Comparison of ENCODE assay signal across 14 cellular contexts in the genomic region with DNA sequence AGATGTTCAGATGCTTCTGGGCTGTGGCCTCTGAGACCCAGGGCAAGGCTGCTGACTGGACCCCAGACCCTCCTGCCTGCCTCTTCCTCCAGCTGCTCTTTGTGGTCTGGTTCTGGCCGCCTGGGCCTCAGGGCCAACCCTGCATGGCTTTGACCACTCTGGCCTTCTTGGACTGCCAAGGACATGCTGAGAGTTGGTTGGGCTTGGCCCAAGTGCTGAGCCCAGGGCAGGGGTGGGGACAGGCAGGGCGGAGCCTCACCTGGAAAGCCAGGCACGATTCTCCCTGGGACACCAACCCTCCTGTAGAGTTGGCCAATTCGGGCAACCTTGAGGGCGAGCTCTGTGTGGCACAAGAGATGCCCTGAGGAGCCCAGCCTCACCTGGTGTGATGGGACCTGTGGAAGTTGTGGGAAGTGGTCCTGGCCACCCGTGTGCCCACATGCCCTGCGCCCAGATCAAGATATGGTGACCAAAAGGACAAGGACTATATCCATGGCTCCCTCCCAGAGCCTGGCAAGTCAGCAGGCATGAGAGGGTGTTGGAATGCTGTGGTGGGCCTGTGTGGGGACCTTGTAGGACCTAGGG. TPM values are rescaled to one million over a fixed set of nuclear protein-coding genes. Genes with fewer than 3 reads are reported as not detected.
DNase-seq lines count a peak whose midpoint lies in the region; ATAC-seq, FAIRE-seq and TF ChIP-seq lines count a peak whose summit lies in the region.
"Had no signal": no experiment of that assay in that cellular context is flagged by ENCODE, and none has a peak within 500 bp of the region (broad histone marks: within the 10 kb centered on the region; RNA-seq: fewer than 3 reads in every experiment).

No MANE protein-coding gene starts in this region.

- DNase-seq in CMK (ENCODE audit: low read depth) (peak; percentile 36), activated B cell treated with CpG ODN at 0.5 μM for 24 hours (no peak), left colon (no peak), NCI-H1694 (lab: John Stamatoyannopoulos, UW) (no peak), NCI-H2107 treated with DMSO at 0.1 percent for 48 hours (lab: John Stamatoyannopoulos, UW; ENCODE audit: unreplicated experiment) (no peak), HTR-8/SVneo (ENCODE audit: insufficient read length, low spot score) (no peak)
- DNase-seq: activated gamma-delta T cell treated with Interleukin-2 at 50 U/mL for 16 hours, NCI-H1092 treated with DMSO at 0.1 percent for 48 hours, NCI-H774, SW 1271 had no signal

- peak overlapping the region; percentile 69 for H3K27ac Mint-ChIP-seq in activated B cell treated with CpG ODN at 0.5 μM for 24 hours
- peak overlapping the region; percentile 67 for H3K27ac Mint-ChIP-seq in stimulated activated memory B cell treated with anti-CD40 and anti-IgM and Interleukin-4, amounts not matched to agents 10 μg/mL and 1 μg/mL and 100 μg/mL, for 72 hours
- H3K27ac Mint-ChIP-seq: dendritic cell treated with granulocyte-macrophage colony-stimulating factor and Interleukin-4, amounts not matched to agents 40 ng/mL and 50 ng/mL, for 4 days had no signal

- no peak for ATAC-seq in activated B cell treated with CpG ODN at 0.5 μM for 24 hours (ENCODE audit: low read depth)
- ATAC-seq in left colon, result peak; percentile 31
- ATAC-seq in stimulated activated memory B cell treated with anti-CD40 and anti-IgM and Interleukin-4, amounts not matched to agents 10 μg/mL and 1 μg/mL and 100 μg/mL, for 72 hours, result no peak

- H3K36me3 Mint-ChIP-seq in activated B cell treated with CpG ODN at 0.5 μM for 24 hours (ENCODE audit: low read depth), result peaks cover 18% of the 10 kb centered on the region
- H3K36me3 Mint-ChIP-seq in stimulated activated memory B cell treated with anti-CD40 and anti-IgM and Interleukin-4, amounts not matched to agents 10 μg/mL and 1 μg/mL and 100 μg/mL, for 72 hours, result peaks cover 21% of the 10 kb centered on the region

- POLR2A ChIA-PET in activated B cell treated with CpG ODN at 0.5 μM for 24 hours (lab: Charles Lee), result interaction anchor here (0.6 to 5.8 kb wide), 3 partner anchors 12 to 633 kb away, joined by 3 to 59 read pairs (median 3); a partner anchor contains a TSS

- CTCF ChIA-PET in activated B cell treated with CpG ODN at 0.5 μM for 24 hours (lab: Charles Lee), result no interaction called here

- FAIRE-seq in HTR-8/SVneo (lab: Jason Lieb, UNC), result no peak
- FAIRE-seq: GM19239, RCC 7860 had no signal

- peaks cover 82% of the 10 kb centered on the region for H3K4me1 Mint-ChIP-seq in activated B cell treated with CpG ODN at 0.5 μM for 24 hours
- H3K4me1 Mint-ChIP-seq in stimulated activated memory B cell treated with anti-CD40 and anti-IgM and Interleukin-4, amounts not matched to agents 10 μg/mL and 1 μg/mL and 100 μg/mL, for 72 hours, result peaks cover 71% of the 10 kb centered on the region

- H3K9me3 Mint-ChIP-seq in activated B cell treated with CpG ODN at 0.5 μM for 24 hours, result peaks cover 3% of the 10 kb centered on the region
- H3K9me3 Mint-ChIP-seq in stimulated activated memory B cell treated with anti-CD40 and anti-IgM and Interleukin-4, amounts not matched to agents 10 μg/mL and 1 μg/mL and 100 μg/mL, for 72 hours, result peaks cover 5% of the 10 kb centered on the region
- H3K9me3 Mint-ChIP-seq: dendritic cell treated with granulocyte-macrophage colony-stimulating factor and Interleukin-4, amounts not matched to agents 40 ng/mL and 50 ng/mL, for 4 days had no signal

- no peak overlapping the region for H3K4me3 Mint-ChIP-seq in activated B cell treated with CpG ODN at 0.5 μM for 24 hours
- no peak overlapping the region for H3K4me3 Mint-ChIP-seq in stimulated activated memory B cell treated with anti-CD40 and anti-IgM and Interleukin-4, amounts not matched to agents 10 μg/mL and 1 μg/mL and 100 μg/mL, for 72 hours
- H3K4me3 Mint-ChIP-seq: dendritic cell treated with granulocyte-macrophage colony-stimulating factor and Interleukin-4, amounts not matched to agents 40 ng/mL and 50 ng/mL, for 4 days had no signal

- H3K27me3 Mint-ChIP-seq in activated B cell treated with CpG ODN at 0.5 μM for 24 hours, result no peaks in the 10 kb centered on the region
- H3K27me3 Mint-ChIP-seq in stimulated activated memory B cell treated with anti-CD40 and anti-IgM and Interleukin-4, amounts not matched to agents 10 μg/mL and 1 μg/mL and 100 μg/mL, for 72 hours, result no peaks in the 10 kb centered on the region
- H3K27me3 Mint-ChIP-seq: dendritic cell treated with granulocyte-macrophage colony-stimulating factor and Interleukin-4, amounts not matched to agents 40 ng/mL and 50 ng/mL, for 4 days had no signal

- intact Hi-C loops in activated B cell treated with CpG ODN at 0.5 μM for 24 hours (cut with micrococcal nuclease), result loop anchor here (2.0 kb wide), 1 partner anchor 16 kb away; a partner anchor contains a TSS
- intact Hi-C loops in left colon (cut with DNase I, micrococcal nuclease), result no loop called here

- no peak for TF ChIP-seq CTCF in activated B cell treated with CpG ODN at 0.5 μM for 24 hours (IDR thresholded peaks at IDR 0.05)

RNA-seq across cellular contexts. Expression of a gene that starts 11.6 kb away (rescaled TPM):
- total RNA-seq in activated B cell treated with CpG ODN at 0.5 μM for 24 hours (46.1 and 47.2 TPM in 2 replicates), left colon (10 to 100 TPM; 28.7 to 29.9 TPM)

RNA-seq across cellular contexts. Expression of a gene that starts 15.9 kb away (rescaled TPM):
- total RNA-seq in activated B cell treated with CpG ODN at 0.5 μM for 24 hours (2.3 and 6.5 TPM in 2 replicates), left colon (10 to 100 TPM; 12.2 to 13.0 TPM)

RNA-seq across cellular contexts. Expression of a gene that starts 47.5 kb away (rescaled TPM):
- total RNA-seq in activated B cell treated with CpG ODN at 0.5 μM for 24 hours (34.6 and 35.5 TPM in 2 replicates), left colon (10 to 100 TPM; 32.7 to 46.8 TPM)
